In the genomic region with DNA sequence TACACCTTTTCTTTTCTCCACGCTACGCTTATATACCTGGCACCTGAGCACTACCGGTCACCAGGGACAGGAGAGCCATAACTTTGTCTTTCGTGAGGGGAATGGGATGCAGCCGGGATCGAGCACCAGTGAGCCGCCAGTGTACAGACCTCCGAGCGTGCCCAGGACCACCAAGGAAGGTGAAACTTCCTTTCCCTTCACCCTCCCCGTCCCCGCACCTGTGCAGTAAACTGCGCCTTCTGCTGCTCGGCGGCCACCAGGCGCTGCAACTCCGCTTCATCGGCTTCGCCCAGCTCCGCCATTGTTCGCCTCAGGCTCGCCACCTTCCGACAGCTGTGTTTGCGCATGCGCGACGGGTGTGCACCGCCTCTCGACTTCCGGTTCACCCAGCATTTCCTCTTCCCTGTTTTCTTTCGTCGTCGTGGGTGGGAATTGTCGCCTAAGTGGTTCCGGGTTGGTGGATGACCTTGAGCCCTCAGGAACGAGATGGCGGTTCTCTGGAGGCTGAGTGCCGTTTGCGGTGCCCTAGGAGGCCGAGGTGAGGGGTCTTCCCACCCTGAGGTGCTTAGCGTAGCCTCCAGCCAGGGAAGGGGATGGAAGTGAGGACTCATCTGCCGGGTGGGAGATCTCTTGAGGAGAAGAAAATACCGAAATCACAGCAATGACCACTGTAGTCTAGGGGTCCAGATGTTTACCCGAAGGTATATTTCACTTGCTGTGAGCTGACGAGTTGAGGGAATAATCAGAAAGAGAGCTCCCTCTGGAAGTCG, we compare ENCODE assay signal across 8 cellular contexts. TPM values are rescaled to one million over a fixed set of nuclear protein-coding genes. Genes with fewer than 3 reads are reported as not detected.
A peak's percentile ranks its signal among the peaks of the same experiment; 100 is the strongest.
DNase-seq lines count a peak whose midpoint lies in the region; ATAC-seq and TF ChIP-seq lines count a peak whose summit lies in the region.

Gene SDHD, plus strand, starts transcription at position 452 of the 770 bp plus-strand sequence. Its CDS starts 35 bp downstream, at position 487.
A gene with protein sequence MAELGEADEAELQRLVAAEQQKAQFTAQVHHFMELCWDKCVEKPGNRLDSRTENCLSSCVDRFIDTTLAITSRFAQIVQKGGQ (minus strand): TSS at position 335 of the 770 bp plus-strand sequence. CDS start 33 bp downstream, at position 302.

- ATAC-seq in activated T-helper 17 cell treated with anti-CD3 and anti-CD28 coated beads, Interleukin-2, amount 50 U/mL, for 72 hours (replicated peaks) = peak; percentile 89
- peak; percentile 92 to 94 for ATAC-seq in naive thymus-derived CD8-positive, alpha-beta T cell

- H3K4me3 ChIP-seq in LNCaP clone FGC (ENCODE audit: low read depth, low read length) (peak within 1 kb of the TSS; percentile 99), fibroblast of lung (replicated peaks in 1 of 4; ENCODE audit: control extremely low read depth in 1 of 4, insufficient read depth in 1 of 4, low read depth in 3 of 4, low read length in 4 of 4) (peak within 1 kb of the TSS; percentile 84 to 100 (median 95))

- peaks cover 100% of the 10 kb centered on the region for H3K36me3 Mint-ChIP-seq in activated T-helper 17 cell treated with anti-CD3 and anti-CD28 coated beads, Interleukin-2, amount 50 U/mL, for 72 hours (ENCODE audit: low read depth)
- peaks cover 23 to 87% (median 24%) of the 10 kb centered on the region in 3 donors for H3K36me3 Mint-ChIP-seq in naive thymus-derived CD8-positive, alpha-beta T cell

- H4K20me1 ChIP-seq in fibroblast of lung (ENCODE audit: control insufficient read depth, extremely low read depth, insufficient read depth, low read length) = no peaks in the 10 kb centered on the region

- H3K27ac Mint-ChIP-seq in activated T-helper 17 cell treated with anti-CD3 and anti-CD28 coated beads, Interleukin-2, amount 50 U/mL, for 72 hours = peak within 1 kb of the TSS; percentile 99
- peak within 1 kb of the TSS; percentile 97 to 99 (median 99) for H3K27ac Mint-ChIP-seq in naive thymus-derived CD8-positive, alpha-beta T cell

- H3K9me3 Mint-ChIP-seq in activated T-helper 17 cell treated with anti-CD3 and anti-CD28 coated beads, Interleukin-2, amount 50 U/mL, for 72 hours = no peaks in the 10 kb centered on the region
- no peaks in the 10 kb centered on the region for H3K9me3 Mint-ChIP-seq in naive thymus-derived CD8-positive, alpha-beta T cell

- peaks cover 51% of the 10 kb centered on the region for H3K4me1 Mint-ChIP-seq in activated T-helper 17 cell treated with anti-CD3 and anti-CD28 coated beads, Interleukin-2, amount 50 U/mL, for 72 hours
- peaks cover 47 to 58% (median 52%) of the 10 kb centered on the region in 4 donors for H3K4me1 Mint-ChIP-seq in naive thymus-derived CD8-positive, alpha-beta T cell

- POLR2A ChIA-PET in RWPE1 (lab: Yijun Ruan, JAX; ENCODE audit: low non-redundant PET) = interaction anchor here (0.6 kb wide), 1 partner anchor 15 kb away, joined by 4 read pairs; no protein-coding TSS in a partner anchor
- POLR2A ChIA-PET in naive thymus-derived CD8-positive, alpha-beta T cell (lab: Charles Lee) = interaction anchor here (0.9 to 1.9 kb wide), 8 partner anchors 11 to 1657 kb away, joined by 3 to 11 read pairs (median 4); partner anchors contain the start of genes ALG9, FDX1, NKAPD1 and PIH1D2

- H3K79me2 ChIP-seq in fibroblast of lung (ENCODE audit: control insufficient read depth, insufficient read depth, low read length) = peaks cover 35% of the 10 kb centered on the region

- peaks cover 6% of the 10 kb centered on the region for H3K36me3 ChIP-seq in fibroblast of lung (ENCODE audit: control insufficient read depth, insufficient read depth, low read length)

- no peaks in the 10 kb centered on the region for H3K9me3 ChIP-seq in fibroblast of lung (ENCODE audit: control insufficient read depth, insufficient read depth, low read depth, low read length)

- TF ChIP-seq CTCF in LNCaP clone FGC (IDR thresholded peaks at IDR 0.05; ENCODE audit: control insufficient read depth, extremely low read depth, insufficient read depth) (peak; percentile 25), RWPE1 (conservative IDR thresholded peaks at IDR 0.05; ENCODE audit: low read depth) (no peak), fibroblast of lung (conservative IDR thresholded peaks at IDR 0.05 in 1 of 2, IDR thresholded peaks at IDR 0.05 in 1 of 2; ENCODE audit: low read depth in 1 of 2, low read length in 2 of 2) (peak in 1 of 2 donors; percentile 41)

- H3K4me2 ChIP-seq in fibroblast of lung (ENCODE audit: extremely low read depth, insufficient read depth, low read length) = peak within 1 kb of the TSS; percentile 92

- H3K27me3 Mint-ChIP-seq in activated T-helper 17 cell treated with anti-CD3 and anti-CD28 coated beads, Interleukin-2, amount 50 U/mL, for 72 hours = no peaks in the 10 kb centered on the region
- H3K27me3 Mint-ChIP-seq in naive thymus-derived CD8-positive, alpha-beta T cell = peaks cover 0 to 3% (median 0%) of the 10 kb centered on the region in 5 donors

- peak within 1 kb of the TSS; percentile 100 for H3K4me3 Mint-ChIP-seq in activated T-helper 17 cell treated with anti-CD3 and anti-CD28 coated beads, Interleukin-2, amount 50 U/mL, for 72 hours
- H3K4me3 Mint-ChIP-seq in naive thymus-derived CD8-positive, alpha-beta T cell = peak within 1 kb of the TSS; percentile 93 to 100 (median 99)

- DNase-seq in EL (peak; percentile 97), GOT3 (lab: John Stamatoyannopoulos, UW) (peak; percentile 75), LNCaP clone FGC (ENCODE audit: low read depth) (peak; percentile 92), RWPE1 (ENCODE audit: low spot score) (peak; percentile 96), fibroblast of lung (ENCODE audit: low read depth in 2 of 2) (peak; percentile 91 to 98)
- DNase-seq in naive thymus-derived CD8-positive, alpha-beta T cell = peak; percentile 93 to 98 (median 96)
- DNase-seq in stimulated activated naive CD4-positive, alpha-beta T cell (lab: John Stamatoyannopoulos, UW) = peak; percentile 85 to 98 (median 96)

- CTCF ChIA-PET in RWPE1 (lab: Yijun Ruan, JAX) = interaction anchor here (0.7 kb wide), 1 partner anchor 74 kb away, joined by 3 read pairs; no protein-coding TSS in a partner anchor

- peak within 1 kb of the TSS; percentile 72 for H3K27ac ChIP-seq in RWPE1
- peak within 1 kb of the TSS; percentile 87 for H3K27ac ChIP-seq in fibroblast of lung (ENCODE audit: insufficient read depth, low read length)

- H2AFZ ChIP-seq in fibroblast of lung (ENCODE audit: low read length) = peak within 1 kb of the TSS; percentile 88

- H3K4me1 ChIP-seq in fibroblast of lung (ENCODE audit: control insufficient read depth, extremely low read depth, insufficient read depth, low read length) = no peaks in the 10 kb centered on the region

- no peaks in the 10 kb centered on the region for H3K27me3 ChIP-seq in fibroblast of lung (ENCODE audit: control insufficient read depth, insufficient read depth, low read length)

- H3K9ac ChIP-seq in fibroblast of lung (ENCODE audit: insufficient read depth, low read length) = peak within 1 kb of the TSS; percentile 73

RNA-seq across cellular contexts. Expression of gene SDHD, which starts in this region (rescaled TPM):
- 100 to 1,000 TPM in 1 of 2 donors, 10 to 100 TPM in 1; 75.4 to 101 TPM for total RNA-seq in activated T-helper 17 cell treated with anti-CD3 and anti-CD28 coated beads, Interleukin-2, amount 50 U/mL, for 72 hours
- 186 and 203 TPM in 2 replicates for total RNA-seq in fibroblast of lung
- 148 and 176 TPM in 2 replicates for polyA plus RNA-seq in fibroblast of lung
- 123 and 128 TPM in 2 replicates for polyA plus RNA-seq in fibroblast of lung (2012)
- polyA minus RNA-seq in fibroblast of lung (ENCODE audit: low replicate concordance) = 317 and 441 TPM in 2 replicates
- total RNA-seq in naive thymus-derived CD8-positive, alpha-beta T cell = 10 to 100 TPM; 71.5 to 76.9 TPM
- 100 to 1,000 TPM; 167 to 191 (median 181) TPM for polyA plus RNA-seq in naive thymus-derived CD8-positive, alpha-beta T cell

RNA-seq across cellular contexts. Expression of the second gene that starts in this region (rescaled TPM):
- total RNA-seq in activated T-helper 17 cell treated with anti-CD3 and anti-CD28 coated beads, Interleukin-2, amount 50 U/mL, for 72 hours = 10 to 100 TPM; 26.6 to 42.6 TPM
- 46.7 and 55.3 TPM in 2 replicates for total RNA-seq in fibroblast of lung
- 61.7 and 75.3 TPM in 2 replicates for polyA plus RNA-seq in fibroblast of lung
- polyA plus RNA-seq in fibroblast of lung (2012) = 85.1 and 94.3 TPM in 2 replicates
- polyA minus RNA-seq in fibroblast of lung (ENCODE audit: low replicate concordance) = 50.7 and 51.4 TPM in 2 replicates
- total RNA-seq in naive thymus-derived CD8-positive, alpha-beta T cell = 10 to 100 TPM; 26.2 to 33.3 TPM
- 10 to 100 TPM; 58.0 to 75.2 (median 69.1) TPM for polyA plus RNA-seq in naive thymus-derived CD8-positive, alpha-beta T cell

Comparison
In these comparisons a context has a peak if more than half of its experiments do, and no peak if none do; other contexts are left out.
1. Peak in every context shown above with its lines: DNase-seq, ATAC-seq, H3K4me3 ChIP-seq and H3K27ac ChIP-seq.